ENCODE assay signal across 24 cellular contexts in the genomic region with DNA sequence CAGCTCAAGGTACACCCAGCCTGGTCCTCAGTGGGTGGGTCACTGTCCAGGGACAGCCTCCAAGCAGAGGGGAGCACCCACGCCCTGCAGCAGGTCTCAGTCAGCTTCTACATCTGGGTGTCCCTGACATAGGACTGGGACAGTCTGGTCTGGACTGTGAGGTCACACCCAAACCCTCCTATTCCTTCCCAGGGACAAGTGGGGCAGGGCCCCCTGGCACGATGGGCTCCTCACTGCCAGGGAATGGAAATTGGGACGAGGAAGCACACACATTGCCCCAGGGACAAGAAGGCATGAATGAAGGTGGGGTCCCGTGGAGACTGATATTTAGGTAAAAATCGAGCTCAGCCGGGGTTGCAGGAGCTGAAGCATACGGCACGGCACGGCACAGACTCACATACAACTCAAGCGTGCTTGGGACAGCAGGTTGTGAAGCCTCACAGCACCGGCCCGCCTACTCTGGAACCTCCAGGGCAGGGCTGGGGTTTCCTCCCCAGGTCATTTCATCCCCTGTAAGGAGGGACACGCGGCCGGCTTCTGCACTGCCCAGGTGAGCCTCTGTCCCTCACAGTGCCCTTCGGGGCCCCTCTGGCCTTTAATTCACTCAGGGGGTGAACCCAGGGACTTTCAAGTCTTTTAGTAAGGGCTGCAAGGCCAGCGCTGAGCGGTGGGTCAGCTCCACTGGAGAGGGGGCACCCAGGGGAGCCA. TPM values are rescaled to one million over a fixed set of nuclear protein-coding genes. Genes with fewer than 3 reads are reported as not detected.
DNase-seq lines count a peak whose midpoint lies in the region; ATAC-seq, FAIRE-seq and TF ChIP-seq lines count a peak whose summit lies in the region.
"Had no signal": no experiment of that assay in that cellular context is flagged by ENCODE, and none has a peak within 500 bp of the region (broad histone marks: within the 10 kb centered on the region; RNA-seq: fewer than 3 reads in every experiment).

No MANE protein-coding gene starts in this region.

- H3K79me2 ChIP-seq in SU-DHL-6 (ENCODE audit: insufficient read depth, low read length) (no peaks in the 10 kb centered on the region), PC-9 (ENCODE audit: low read depth) (no peaks in the 10 kb centered on the region), MM.1S (ENCODE audit: low read length) (no peaks in the 10 kb centered on the region)

- no peak overlapping the region for H3K27ac Mint-ChIP-seq in activated T-cell treated with anti-CD3 and anti-CD28 coated beads, Interleukin-2, amount 50 U/mL, for 24 hours
- H3K27ac Mint-ChIP-seq in type B pancreatic cell, result no peak overlapping the region
- H3K27ac Mint-ChIP-seq: stimulated activated naive CD8-positive, alpha-beta T cell treated with anti-CD3 and anti-CD28 coated beads, Interleukin-15, Interleukin-2, amounts not matched to agents 100 ng/mL and 50 ng/mL, for 24 hours had no signal

- no peaks in the 10 kb centered on the region for H3K9me2 ChIP-seq in SU-DHL-6 (replicated peaks; ENCODE audit: insufficient read depth, low read length)
- no peaks in the 10 kb centered on the region for H3K9me2 ChIP-seq in PC-9 (ENCODE audit: insufficient read depth)
- H3K9me2 ChIP-seq in MM.1S (replicated peaks; ENCODE audit: insufficient read depth, low read length), result no peaks in the 10 kb centered on the region

- peaks cover 6 to 13% of the 10 kb centered on the region in 2 donors for H3K4me1 ChIP-seq in kidney (ENCODE audit: control insufficient read depth in 1 of 2, insufficient read depth in 1 of 2, low read depth in 1 of 2, low read length in 2 of 2)
- H3K4me1 ChIP-seq in PC-9 (replicated peaks; ENCODE audit: insufficient read depth), result no peaks in the 10 kb centered on the region
- H3K4me1 ChIP-seq in MM.1S (ENCODE audit: low read length), result no peaks in the 10 kb centered on the region

- peaks cover 87% of the 10 kb centered on the region for H3K27me3 Mint-ChIP-seq in activated T-cell treated with anti-CD3 and anti-CD28 coated beads, Interleukin-2, amount 50 U/mL, for 24 hours
- peaks cover 53% of the 10 kb centered on the region for H3K27me3 Mint-ChIP-seq in type B pancreatic cell

- no peak for TF ChIP-seq CTCF in SU-DHL-6 (IDR thresholded peaks at IDR 0.05; ENCODE audit: insufficient read depth, low read length, poor library complexity, severe bottlenecking)
- TF ChIP-seq CTCF in kidney (IDR thresholded peaks at IDR 0.05; ENCODE audit: borderline replicate concordance, extremely low read depth, insufficient read depth), result no peak
- TF ChIP-seq CTCF in type B pancreatic cell (conservative IDR thresholded peaks at IDR 0.05), result no peak
- TF ChIP-seq CTCF in PC-9 (conservative IDR thresholded peaks at IDR 0.05), result no peak
- no peak for TF ChIP-seq CTCF in MM.1S (IDR thresholded peaks at IDR 0.05; ENCODE audit: low read length)

- peaks cover 33% of the 10 kb centered on the region for H3K4me1 Mint-ChIP-seq in activated T-cell treated with anti-CD3 and anti-CD28 coated beads, Interleukin-2, amount 50 U/mL, for 24 hours (ENCODE audit: low read depth)
- peaks cover 23% of the 10 kb centered on the region for H3K4me1 Mint-ChIP-seq in type B pancreatic cell (ENCODE audit: unreplicated experiment)

- no peaks in the 10 kb centered on the region for H3K9me3 Mint-ChIP-seq in activated T-cell treated with anti-CD3 and anti-CD28 coated beads, Interleukin-2, amount 50 U/mL, for 24 hours
- H3K9me3 Mint-ChIP-seq in type B pancreatic cell, result no peaks in the 10 kb centered on the region
- H3K9me3 Mint-ChIP-seq: stimulated activated naive CD8-positive, alpha-beta T cell treated with anti-CD3 and anti-CD28 coated beads, Interleukin-15, Interleukin-2, amounts not matched to agents 100 ng/mL and 50 ng/mL, for 24 hours had no signal

- no peak for ATAC-seq in HG03354 (IDR thresholded peaks at IDR 0.05; ENCODE audit: poor library complexity, severe bottlenecking, unreplicated experiment)
- ATAC-seq: HCT116, lower lobe of right lung had no signal

- H3F3A ChIP-seq in SU-DHL-6 (ENCODE audit: insufficient read depth), result no peaks in the 10 kb centered on the region
- no peaks in the 10 kb centered on the region for H3F3A ChIP-seq in PC-9 (ENCODE audit: insufficient read depth, low read depth)
- H3F3A ChIP-seq in MM.1S (ENCODE audit: insufficient read depth, low read length), result no peaks in the 10 kb centered on the region

- peak; percentile 37 for DNase-seq in activated T-cell treated with anti-CD3 and anti-CD28 coated beads, Interleukin-2, amount 50 U/mL, for 24 hours
- DNase-seq in activated T-cell treated with anti-CD3 and anti-CD28 coated beads, Interleukin-2, amount 50 U/mL, for 1 hour, result no peak
- peak; percentile 38 for DNase-seq in kidney
- DNase-seq in type B pancreatic cell (ENCODE audit: extremely low spot score, unreplicated experiment), result no peak
- no peak for DNase-seq in PC-9
- no peak for DNase-seq in MM.1S
- DNase-seq: activated CD4-positive, CD25-positive, alpha-beta regulatory T cell treated with anti-CD3 and anti-CD28 coated beads, Interleukin-2, amount 50 U/mL, for 72 hours; DMS 273 treated with DMSO at 0.1 percent for 48 hours; lower lobe of right lung; MG63; NCI-H1417 treated with DMSO at 0.1 percent for 48 hours; NCI-H510A; spleen had no signal

- no peak overlapping the region for H3K27ac ChIP-seq in SU-DHL-6 (ENCODE audit: low read depth, low read length)
- H3K27ac ChIP-seq in kidney (ENCODE audit: low read depth in 2 of 2, low read length in 2 of 2), result no peak overlapping the region
- no peak overlapping the region for H3K27ac ChIP-seq in PC-9
- no peak overlapping the region for H3K27ac ChIP-seq in MM.1S (ENCODE audit: low read length)
- H3K27ac ChIP-seq: C4-2B, RWPE1 had no signal

- no peak overlapping the region for H3K4me3 Mint-ChIP-seq in activated T-cell treated with anti-CD3 and anti-CD28 coated beads, Interleukin-2, amount 50 U/mL, for 24 hours
- peak overlapping the region; percentile 20 for H3K4me3 Mint-ChIP-seq in type B pancreatic cell
- H3K4me3 Mint-ChIP-seq: stimulated activated naive CD8-positive, alpha-beta T cell treated with anti-CD3 and anti-CD28 coated beads, Interleukin-15, Interleukin-2, amounts not matched to agents 100 ng/mL and 50 ng/mL, for 24 hours had no signal

- intact Hi-C loops in kidney (cut with DNase I), result no loop called here
- intact Hi-C loops in PC-9 (cut with micrococcal nuclease; ENCODE audit: unreplicated experiment), result no loop called here

- H3K9ac ChIP-seq in SU-DHL-6 (ENCODE audit: low read length) (no peak overlapping the region), kidney (ENCODE audit: low read length in 2 of 2) (no peak overlapping the region), MM.1S (ENCODE audit: low read length) (no peak overlapping the region)

- peak overlapping the region; percentile 7 for H3K4me2 ChIP-seq in SU-DHL-6 (ENCODE audit: low read depth, low read length, poor library complexity, severe bottlenecking)
- H3K4me2 ChIP-seq in PC-9, result no peak overlapping the region
- H3K4me2 ChIP-seq in MM.1S (ENCODE audit: low read depth, low read length), result no peak overlapping the region

- no peak overlapping the region for H3K4me3 ChIP-seq in SU-DHL-6 (ENCODE audit: insufficient read depth, low read length, poor library complexity, severe bottlenecking)
- H3K4me3 ChIP-seq in kidney (ENCODE audit: low read length in 2 of 2), result no peak overlapping the region
- no peak overlapping the region for H3K4me3 ChIP-seq in PC-9
- no peak overlapping the region for H3K4me3 ChIP-seq in MM.1S (ENCODE audit: low read length)
- H3K4me3 ChIP-seq: MG63 had no signal

- no TSS peak for BruUV-seq in PC-9 (replicated peaks; lab: Mats Ljungman, UMichigan)

- no peak for FAIRE-seq in kidney (lab: Jason Lieb, UNC)

- no peaks in the 10 kb centered on the region for H3K27me3 ChIP-seq in SU-DHL-6 (ENCODE audit: low read length)
- H3K27me3 ChIP-seq in PC-9 (ENCODE audit: insufficient read depth, low read depth), result peaks cover 80% of the 10 kb centered on the region
- H3K27me3 ChIP-seq in MM.1S (replicated peaks; ENCODE audit: insufficient read depth, low read length), result peaks cover 97% of the 10 kb centered on the region
- H3K27me3 ChIP-seq: ovary had no signal

- H2AFZ ChIP-seq in SU-DHL-6 (ENCODE audit: low read depth, low read length, severe bottlenecking) (no peak overlapping the region), PC-9 (no peak overlapping the region), MM.1S (ENCODE audit: low read length) (no peak overlapping the region)

- H3K9me3 ChIP-seq in SU-DHL-6 (ENCODE audit: insufficient read depth, low read length) (no peaks in the 10 kb centered on the region), kidney (ENCODE audit: control insufficient read depth in 1 of 2, low read length in 2 of 2) (no peaks in the 10 kb centered on the region), PC-9 (ENCODE audit: insufficient read depth, low read depth) (no peaks in the 10 kb centered on the region), MM.1S (replicated peaks; ENCODE audit: insufficient read depth, low read length) (no peaks in the 10 kb centered on the region)
- H3K9me3 ChIP-seq: lower lobe of right lung, MG63, ovary, right atrium auricular region, spleen, tibial nerve had no signal

- CTCF ChIA-PET in PC-9 (lab: Charles Lee), result no interaction called here

- H4K20me1 ChIP-seq in SU-DHL-6 (ENCODE audit: low read depth, low read length) (no peaks in the 10 kb centered on the region), PC-9 (ENCODE audit: insufficient read depth) (no peaks in the 10 kb centered on the region), MM.1S (ENCODE audit: insufficient read depth, low read length) (no peaks in the 10 kb centered on the region)

- no peaks in the 10 kb centered on the region for H3K36me3 ChIP-seq in SU-DHL-6 (ENCODE audit: low read length)
- no peaks in the 10 kb centered on the region for H3K36me3 ChIP-seq in kidney (ENCODE audit: control insufficient read depth in 1 of 2, insufficient read depth in 2 of 2, low read length in 2 of 2)
- no peaks in the 10 kb centered on the region for H3K36me3 ChIP-seq in PC-9 (ENCODE audit: low read depth)
- H3K36me3 ChIP-seq in MM.1S (replicated peaks; ENCODE audit: insufficient read depth, low read length), result no peaks in the 10 kb centered on the region
- H3K36me3 ChIP-seq: lower lobe of right lung, MG63, ovary, right atrium auricular region, spleen, tibial nerve had no signal

- POLR2A ChIA-PET in PC-9 (lab: Charles Lee; ENCODE audit: unreplicated experiment), result no interaction called here

- no peaks in the 10 kb centered on the region for H3K36me3 Mint-ChIP-seq in activated T-cell treated with anti-CD3 and anti-CD28 coated beads, Interleukin-2, amount 50 U/mL, for 24 hours (ENCODE audit: low read depth)
- no peaks in the 10 kb centered on the region for H3K36me3 Mint-ChIP-seq in type B pancreatic cell

RNA-seq across cellular contexts. Expression of gene PNMA8B, which starts 3.5 kb away (rescaled TPM):
- total RNA-seq in kidney (1.3 TPM), type B pancreatic cell (ENCODE audit: low replicate concordance) (0.17 and 2.4 TPM in 2 replicates), PC-9 (2021) (not detected in 2 replicates)
- polyA plus RNA-seq in kidney (ENCODE audit: insufficient read depth, low read depth, low replicate concordance), result 0.67 TPM
- total RNA-seq: G401 had no signal
- polyA plus RNA-seq: keratinocyte had no signal

RNA-seq across cellular contexts. Expression of gene PNMA8A, which starts 20.8 kb away (rescaled TPM):
- total RNA-seq in kidney, result 16.2 TPM
- 12.5 TPM for polyA plus RNA-seq in kidney (ENCODE audit: insufficient read depth, low read depth, low replicate concordance)
- total RNA-seq in type B pancreatic cell (ENCODE audit: low replicate concordance), result 6.7 and 21.9 TPM in 2 replicates
- not detected in 2 replicates for total RNA-seq in PC-9 (2021)

Comparison
In these comparisons a context has a peak if more than half of its experiments do, and no peak if none do; other contexts are left out.
1. DNase-seq: peak in activated T-cell treated with anti-CD3 and anti-CD28 coated beads, Interleukin-2, amount 50 U/mL, for 24 hours (single experiment) and kidney (single experiment); none in activated T-cell treated with anti-CD3 and anti-CD28 coated beads, Interleukin-2, amount 50 U/mL, for 1 hour (single experiment), type B pancreatic cell (single experiment), PC-9 (0 of 2) and MM.1S (single experiment).